16 cellular contexts compared by ENCODE assay signal in genomic region chr4:140710784-140711622, GRCh38.
"Had no signal": no experiment of that assay in that cellular context is flagged by ENCODE, and none has a peak within 500 bp of the region (broad histone marks: within the 10 kb centered on the region; RNA-seq: fewer than 3 reads in every experiment).

No MANE protein-coding gene starts in this region.

- H3K9me3 Mint-ChIP-seq: stimulated activated naive CD8-positive, alpha-beta T cell treated with anti-CD3 and anti-CD28 coated beads, Interleukin-15, Interleukin-2, amounts not matched to agents 100 ng/mL and 50 ng/mL, for 24 hours had no signal

- H3K27me3 ChIP-seq: sigmoid colon, upper lobe of right lung had no signal

- H3K27ac Mint-ChIP-seq: stimulated activated naive CD8-positive, alpha-beta T cell treated with anti-CD3 and anti-CD28 coated beads, Interleukin-15, Interleukin-2, amounts not matched to agents 100 ng/mL and 50 ng/mL, for 24 hours; T-helper 17 cell had no signal

- H3K9me3 ChIP-seq: sigmoid colon, upper lobe of right lung had no signal

- H3K27me3 Mint-ChIP-seq: stimulated activated naive CD8-positive, alpha-beta T cell treated with anti-CD3 and anti-CD28 coated beads, Interleukin-15, Interleukin-2, amounts not matched to agents 100 ng/mL and 50 ng/mL, for 24 hours had no signal

- DNase-seq: activated CD4-positive, alpha-beta T cell treated with anti-CD3 and anti-CD28 coated beads for 1 hour; activated CD4-positive, alpha-beta T cell treated with anti-CD3 and anti-CD28 coated beads, Interleukin-2, amount 50 U/mL, for 48 hours; activated naive CD4-positive, alpha-beta T cell treated with Interleukin-2 at 50 U/mL for 16 hours; caudate nucleus; effector CD4-positive, alpha-beta T cell; foreskin melanocyte; head of caudate nucleus; left colon; nephron progenitor cell; sigmoid colon; stimulated activated CD4-positive, alpha-beta T cell treated with anti-CD3 and anti-CD28 coated beads, Interleukin-12 subunit alpha, Interleukin-12 subunit beta, amount 100 ng/mL, for 4 hours; T-helper 17 cell; upper lobe of right lung had no signal

- H3K4me3 Mint-ChIP-seq: nephron progenitor cell; stimulated activated naive CD8-positive, alpha-beta T cell treated with anti-CD3 and anti-CD28 coated beads, Interleukin-15, Interleukin-2, amounts not matched to agents 100 ng/mL and 50 ng/mL, for 24 hours; T-helper 17 cell had no signal

- H3K27ac ChIP-seq: coronary artery, sigmoid colon, upper lobe of right lung had no signal

- ATAC-seq: left colon, T-helper 17 cell had no signal

- H3K36me3 ChIP-seq: sigmoid colon, upper lobe of right lung had no signal

- H3K4me3 ChIP-seq: coronary artery, sigmoid colon, upper lobe of right lung had no signal

- FAIRE-seq: astrocyte had no signal

- H3K4me1 Mint-ChIP-seq: nephron progenitor cell had no signal

- H3K4me1 ChIP-seq: sigmoid colon had no signal
